Comparison of ENCODE assay signal across 13 cellular contexts in the genomic region with DNA sequence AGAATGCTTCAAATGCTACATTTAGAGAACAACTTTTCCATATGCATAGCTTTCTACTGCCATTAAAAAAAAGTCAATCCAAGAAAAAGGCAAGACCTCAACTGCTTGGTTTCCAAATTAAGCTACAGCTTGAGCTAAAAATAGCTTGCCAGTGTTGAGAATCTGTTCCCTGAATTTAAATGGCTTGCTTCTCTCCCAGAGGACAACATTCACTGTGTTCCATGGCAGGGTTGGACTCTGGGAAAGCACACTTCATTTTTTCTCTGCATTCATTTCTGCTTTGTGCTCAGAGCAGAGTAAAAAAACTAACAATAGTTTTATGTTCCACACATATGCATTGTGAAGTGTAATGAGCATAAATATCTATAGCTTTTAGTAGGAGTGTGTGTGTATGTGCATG.
"Had no signal": no experiment of that assay in that cellular context is flagged by ENCODE, and none has a peak within 500 bp of the region (broad histone marks: within the 10 kb centered on the region; RNA-seq: fewer than 3 reads in every experiment).

No MANE protein-coding gene starts in this region.

- H3K27me3 ChIP-seq: sigmoid colon, stomach had no signal

- DNase-seq: activated CD4-positive, alpha-beta T cell treated with anti-CD3 and anti-CD28 coated beads, Interleukin-2, amount 10 ng/mL, durations not matched to agents 24 days and 14 days; activated CD4-positive, CD25-positive, alpha-beta regulatory T cell; activated CD8-positive, alpha-beta memory T cell treated with anti-CD3 and anti-CD28 coated beads, Interleukin-2, amount 50 U/mL, for 4 hours; activated CD8-positive, alpha-beta T cell treated with anti-CD3 and anti-CD28 coated beads, Interleukin-2, amount 10 ng/mL, durations not matched to agents 7 days and 5 days; activated effector memory CD4-positive, alpha-beta T cell treated with anti-CD3 and anti-CD28 coated beads, Interleukin-2, amount 50 U/mL, for 16 hours; activated T-cell treated with anti-CD3 and anti-CD28 coated beads, Interleukin-2, amount 50 U/mL, for 48 hours; effector memory CD8-positive, alpha-beta T cell; foreskin melanocyte; heart right ventricle; sigmoid colon; stimulated activated CD4-positive, alpha-beta T cell treated with anti-CD3 and anti-CD28 coated beads, Interleukin-1b, Interleukin-23, amount 100 ng/mL, for 48 hours; stomach had no signal

- H3K4me1 ChIP-seq: sigmoid colon, stomach had no signal

- H3K27ac ChIP-seq: sigmoid colon, stomach, thoracic aorta had no signal

- H3K36me3 ChIP-seq: heart right ventricle, sigmoid colon, stomach, thoracic aorta had no signal

- H3K9me3 ChIP-seq: sigmoid colon, thoracic aorta had no signal

- ATAC-seq: activated CD8-positive, alpha-beta T cell treated with anti-CD3 and anti-CD28 coated beads, Interleukin-2, amount 10 ng/mL, durations not matched to agents 7 days and 5 days; effector memory CD8-positive, alpha-beta T cell had no signal

- H3K4me3 ChIP-seq: heart right ventricle, sigmoid colon, stomach, thoracic aorta had no signal
